Comparison of ENCODE assay signal across 12 cellular contexts in genomic region chr20:38084425-38084951, GRCh38. TPM values are rescaled to one million over a fixed set of nuclear protein-coding genes. Genes with fewer than 3 reads are reported as not detected.
DNase-seq lines count a peak whose midpoint lies in the region; ATAC-seq and TF ChIP-seq lines count a peak whose summit lies in the region.
"Had no signal": no experiment of that assay in that cellular context is flagged by ENCODE, and none has a peak within 500 bp of the region (broad histone marks: within the 10 kb centered on the region; RNA-seq: fewer than 3 reads in every experiment).

No MANE protein-coding gene starts in this region.

- no peak overlapping the region for H3K4me2 ChIP-seq in GM23338
- H3K4me2 ChIP-seq: BLaER1 had no signal

- H3K9me3 Mint-ChIP-seq in nephron (peaks cover 17% of the 10 kb centered on the region), GM23338 (no peaks in the 10 kb centered on the region)

- H3K27me3 Mint-ChIP-seq in nephron (ENCODE audit: low read depth) (no peaks in the 10 kb centered on the region), GM23338 (ENCODE audit: insufficient read depth, low read depth, poor library complexity) (no peaks in the 10 kb centered on the region)
- H3K27me3 Mint-ChIP-seq: activated CD8-positive, alpha-beta memory T cell treated with anti-CD3 and anti-CD28 coated beads, Interleukin-2, amount 10 ng/mL, durations not matched to agents 7 days and 5 days had no signal

- H4K20me1 ChIP-seq in GM23338 (replicated peaks; ENCODE audit: insufficient read depth) = peaks cover 17% of the 10 kb centered on the region

- peaks cover 86% of the 10 kb centered on the region for H3K36me3 Mint-ChIP-seq in nephron (ENCODE audit: low read depth)
- peaks cover 30% of the 10 kb centered on the region; the same call in 2 of the 3 replicates for H3K36me3 Mint-ChIP-seq in GM23338 (ENCODE audit: low read depth)

- H3K27ac Mint-ChIP-seq in nephron = peak overlapping the region; percentile 32 to 65 (median 50)
- H3K27ac Mint-ChIP-seq in GM23338 = no peak overlapping the region

- DNase-seq in AG09319 (ENCODE audit: extremely low read depth, low read depth) (peak; percentile 46), SJSA1 (ENCODE audit: low read depth in 1 of 2, low spot score in 2 of 2) (peak; percentile 87 to 88), fibroblast of the conjunctiva (ENCODE audit: low read depth) (peak; percentile 39), cortex of kidney (lab: John Stamatoyannopoulos, UW) (no peak), putamen (ENCODE audit: low spot score) (no peak), GM23338 (ENCODE audit: low spot score) (no peak)
- DNase-seq: activated CD8-positive, alpha-beta memory T cell treated with anti-CD3 and anti-CD28 coated beads, Interleukin-2, amount 10 ng/mL, durations not matched to agents 7 days and 5 days; cerebellar nuclear complex; NCI-H187 had no signal

- H3K79me2 ChIP-seq in GM23338 (replicated peaks; ENCODE audit: insufficient read depth) = peaks cover 39% of the 10 kb centered on the region

- no peak for ATAC-seq in GM21619 (IDR thresholded peaks at IDR 0.05; ENCODE audit: unreplicated experiment)
- ATAC-seq in GM23338 = no peak
- ATAC-seq: activated CD8-positive, alpha-beta memory T cell treated with anti-CD3 and anti-CD28 coated beads, Interleukin-2, amount 10 ng/mL, durations not matched to agents 7 days and 5 days had no signal

- no peaks in the 10 kb centered on the region for H3F3A ChIP-seq in GM23338 (replicated peaks; ENCODE audit: low read depth)

- H3K4me1 ChIP-seq in SJSA1 (replicated peaks) (peaks cover 65% of the 10 kb centered on the region), GM23338 (ENCODE audit: insufficient read depth) (no peaks in the 10 kb centered on the region)
- H3K4me1 ChIP-seq: BLaER1 had no signal

- H3K27ac ChIP-seq in SJSA1 = peak overlapping the region; percentile 92
- no peak overlapping the region for H3K27ac ChIP-seq in GM23338 (ENCODE audit: low read depth)
- H3K27ac ChIP-seq: BLaER1 had no signal

- H3K36me3 ChIP-seq in SJSA1 = peaks cover 62% of the 10 kb centered on the region
- H3K36me3 ChIP-seq in GM23338 (ENCODE audit: insufficient read depth) = no peaks in the 10 kb centered on the region

- H3K9me2 ChIP-seq in GM23338 (ENCODE audit: insufficient read depth) = no peaks in the 10 kb centered on the region

- TF ChIP-seq CTCF in AG09319 (IDR thresholded peaks at IDR 0.05; ENCODE audit: low read depth, low read length) (no peak), nephron (IDR thresholded peaks at IDR 0.05; ENCODE audit: unreplicated experiment in 3 of 3) (no peak), GM23338 (conservative IDR thresholded peaks at IDR 0.05; ENCODE audit: low read depth in 2 of 2) (no peak)

- H3K4me3 Mint-ChIP-seq in nephron (no peak overlapping the region), GM23338 (no peak overlapping the region)
- H3K4me3 Mint-ChIP-seq: activated CD8-positive, alpha-beta memory T cell treated with anti-CD3 and anti-CD28 coated beads, Interleukin-2, amount 10 ng/mL, durations not matched to agents 7 days and 5 days had no signal

- H3K4me1 Mint-ChIP-seq in nephron = peaks cover 39% of the 10 kb centered on the region
- no peaks in the 10 kb centered on the region for H3K4me1 Mint-ChIP-seq in GM23338
- H3K4me1 Mint-ChIP-seq: activated CD8-positive, alpha-beta memory T cell treated with anti-CD3 and anti-CD28 coated beads, Interleukin-2, amount 10 ng/mL, durations not matched to agents 7 days and 5 days had no signal

- H3K4me3 ChIP-seq in SJSA1 (no peak overlapping the region), GM23338 (no peak overlapping the region)
- H3K4me3 ChIP-seq: BLaER1 had no signal

- H3K27me3 ChIP-seq in SJSA1 (replicated peaks) = no peaks in the 10 kb centered on the region
- no peaks in the 10 kb centered on the region for H3K27me3 ChIP-seq in GM23338 (ENCODE audit: insufficient read depth)
- H3K27me3 ChIP-seq: BLaER1 had no signal

- H3K9me3 ChIP-seq in SJSA1 (replicated peaks) = no peaks in the 10 kb centered on the region

- no peak overlapping the region for H2AFZ ChIP-seq in GM23338

TF ChIP-seq in GM23338, 12 proteins besides CTCF, POLR2A, EP300 and RAD21 (continues in another document):
- TF ChIP-seq EZH2phosphoT487 (IDR thresholded peaks at IDR 0.05; ENCODE audit: unreplicated experiment) (no peak), NANOG (IDR thresholded peaks at IDR 0.05; ENCODE audit: borderline replicate concordance) (no peak), ZNF331 (CRISPR knock-in tag; IDR thresholded peaks at IDR 0.05; ENCODE audit: low read depth) (no peak), CREB1 (CRISPR knock-in tag; IDR thresholded peaks at IDR 0.05; ENCODE audit: low read depth) (no peak), JUNB (IDR thresholded peaks at IDR 0.05; ENCODE audit: unreplicated experiment) (no peak)
- TF ChIP-seq, protein P1, sequence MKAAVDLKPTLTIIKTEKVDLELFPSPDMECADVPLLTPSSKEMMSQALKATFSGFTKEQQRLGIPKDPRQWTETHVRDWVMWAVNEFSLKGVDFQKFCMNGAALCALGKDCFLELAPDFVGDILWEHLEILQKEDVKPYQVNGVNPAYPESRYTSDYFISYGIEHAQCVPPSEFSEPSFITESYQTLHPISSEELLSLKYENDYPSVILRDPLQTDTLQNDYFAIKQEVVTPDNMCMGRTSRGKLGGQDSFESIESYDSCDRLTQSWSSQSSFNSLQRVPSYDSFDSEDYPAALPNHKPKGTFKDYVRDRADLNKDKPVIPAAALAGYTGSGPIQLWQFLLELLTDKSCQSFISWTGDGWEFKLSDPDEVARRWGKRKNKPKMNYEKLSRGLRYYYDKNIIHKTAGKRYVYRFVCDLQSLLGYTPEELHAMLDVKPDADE (IDR thresholded peaks at IDR 0.05) = no peak
- TF ChIP-seq, protein P2, sequence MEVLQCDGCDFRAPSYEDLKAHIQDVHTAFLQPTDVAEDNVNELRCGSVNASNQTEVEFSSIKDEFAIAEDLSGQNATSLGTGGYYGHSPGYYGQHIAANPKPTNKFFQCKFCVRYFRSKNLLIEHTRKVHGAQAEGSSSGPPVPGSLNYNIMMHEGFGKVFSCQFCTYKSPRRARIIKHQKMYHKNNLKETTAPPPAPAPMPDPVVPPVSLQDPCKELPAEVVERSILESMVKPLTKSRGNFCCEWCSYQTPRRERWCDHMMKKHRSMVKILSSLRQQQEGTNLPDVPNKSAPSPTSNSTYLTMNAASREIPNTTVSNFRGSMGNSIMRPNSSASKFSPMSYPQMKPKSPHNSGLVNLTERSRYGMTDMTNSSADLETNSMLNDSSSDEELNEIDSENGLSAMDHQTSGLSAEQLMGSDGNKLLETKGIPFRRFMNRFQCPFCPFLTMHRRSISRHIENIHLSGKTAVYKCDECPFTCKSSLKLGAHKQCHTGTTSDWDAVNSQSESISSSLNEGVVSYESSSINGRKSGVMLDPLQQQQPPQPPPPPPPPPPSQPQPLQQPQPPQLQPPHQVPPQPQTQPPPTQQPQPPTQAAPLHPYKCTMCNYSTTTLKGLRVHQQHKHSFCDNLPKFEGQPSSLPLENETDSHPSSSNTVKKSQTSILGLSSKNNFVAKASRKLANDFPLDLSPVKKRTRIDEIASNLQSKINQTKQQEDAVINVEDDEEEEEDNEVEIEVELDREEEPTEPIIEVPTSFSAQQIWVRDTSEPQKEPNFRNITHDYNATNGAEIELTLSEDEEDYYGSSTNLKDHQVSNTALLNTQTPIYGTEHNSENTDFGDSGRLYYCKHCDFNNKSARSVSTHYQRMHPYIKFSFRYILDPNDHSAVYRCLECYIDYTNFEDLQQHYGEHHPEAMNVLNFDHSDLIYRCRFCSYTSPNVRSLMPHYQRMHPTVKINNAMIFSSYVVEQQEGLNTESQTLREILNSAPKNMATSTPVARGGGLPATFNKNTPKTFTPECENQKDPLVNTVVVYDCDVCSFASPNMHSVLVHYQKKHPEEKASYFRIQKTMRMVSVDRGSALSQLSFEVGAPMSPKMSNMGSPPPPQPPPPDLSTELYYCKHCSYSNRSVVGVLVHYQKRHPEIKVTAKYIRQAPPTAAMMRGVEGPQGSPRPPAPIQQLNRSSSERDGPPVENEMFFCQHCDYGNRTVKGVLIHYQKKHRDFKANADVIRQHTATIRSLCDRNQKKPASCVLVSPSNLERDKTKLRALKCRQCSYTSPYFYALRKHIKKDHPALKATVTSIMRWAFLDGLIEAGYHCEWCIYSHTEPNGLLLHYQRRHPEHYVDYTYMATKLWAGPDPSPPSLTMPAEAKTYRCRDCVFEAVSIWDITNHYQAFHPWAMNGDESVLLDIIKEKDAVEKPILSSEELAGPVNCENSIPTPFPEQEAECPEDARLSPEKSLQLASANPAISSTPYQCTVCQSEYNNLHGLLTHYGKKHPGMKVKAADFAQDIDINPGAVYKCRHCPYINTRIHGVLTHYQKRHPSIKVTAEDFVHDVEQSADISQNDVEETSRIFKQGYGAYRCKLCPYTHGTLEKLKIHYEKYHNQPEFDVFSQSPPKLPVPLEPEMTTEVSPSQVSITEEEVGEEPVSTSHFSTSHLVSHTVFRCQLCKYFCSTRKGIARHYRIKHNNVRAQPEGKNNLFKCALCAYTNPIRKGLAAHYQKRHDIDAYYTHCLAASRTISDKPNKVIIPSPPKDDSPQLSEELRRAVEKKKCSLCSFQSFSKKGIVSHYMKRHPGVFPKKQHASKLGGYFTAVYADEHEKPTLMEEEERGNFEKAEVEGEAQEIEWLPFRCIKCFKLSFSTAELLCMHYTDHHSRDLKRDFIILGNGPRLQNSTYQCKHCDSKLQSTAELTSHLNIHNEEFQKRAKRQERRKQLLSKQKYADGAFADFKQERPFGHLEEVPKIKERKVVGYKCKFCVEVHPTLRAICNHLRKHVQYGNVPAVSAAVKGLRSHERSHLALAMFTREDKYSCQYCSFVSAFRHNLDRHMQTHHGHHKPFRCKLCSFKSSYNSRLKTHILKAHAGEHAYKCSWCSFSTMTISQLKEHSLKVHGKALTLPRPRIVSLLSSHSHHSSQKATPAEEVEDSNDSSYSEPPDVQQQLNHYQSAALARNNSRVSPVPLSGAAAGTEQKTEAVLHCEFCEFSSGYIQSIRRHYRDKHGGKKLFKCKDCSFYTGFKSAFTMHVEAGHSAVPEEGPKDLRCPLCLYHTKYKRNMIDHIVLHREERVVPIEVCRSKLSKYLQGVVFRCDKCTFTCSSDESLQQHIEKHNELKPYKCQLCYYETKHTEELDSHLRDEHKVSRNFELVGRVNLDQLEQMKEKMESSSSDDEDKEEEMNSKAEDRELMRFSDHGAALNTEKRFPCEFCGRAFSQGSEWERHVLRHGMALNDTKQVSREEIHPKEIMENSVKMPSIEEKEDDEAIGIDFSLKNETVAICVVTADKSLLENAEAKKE (CRISPR knock-in tag; IDR thresholded peaks at IDR 0.05) = no peak

RNA-seq across cellular contexts. Expression of gene RPRD1B, which starts 50.9 kb away (rescaled TPM):
- total RNA-seq in SJSA1 (2014; rRNA removed; shearing (Covaris generic)) = 27.9 and 50.7 TPM in 2 replicates
- total RNA-seq in GM23338 (2014; rRNA removed; shearing (Covaris generic)) = 14.8 and 24.3 TPM in 2 replicates
- polyA plus RNA-seq in GM23338 (2016; fragmentation: Nextera tagmentation; extraction: Ambion mirVana) = 6.3 and 7.3 TPM in 2 replicates

RNA-seq across cellular contexts. Expression of gene TTI1, which starts 51.2 kb away (rescaled TPM):
- 14.4 and 16.1 TPM in 2 replicates for total RNA-seq in SJSA1 (2014; rRNA removed; shearing (Covaris generic))
- total RNA-seq in GM23338 (2014; rRNA removed; shearing (Covaris generic)) = 48.7 and 56.4 TPM in 2 replicates
- polyA plus RNA-seq in GM23338 (2016; fragmentation: Nextera tagmentation; extraction: Ambion mirVana) = 17.3 and 17.8 TPM in 2 replicates

Comparison
In these comparisons a context has a peak if more than half of its experiments do, and no peak if none do; other contexts are left out.
1. DNase-seq: peak in AG09319 (single experiment), SJSA1 (2 of 2) and fibroblast of the conjunctiva (single experiment); none in cortex of kidney (single experiment), putamen (single experiment) and GM23338 (single experiment).